ENCODE assay signal across 9 cellular contexts in genomic region chr12:101051901-101052550, GRCh38.
DNase-seq lines count a peak whose midpoint lies in the region; TF ChIP-seq lines count a peak whose summit lies in the region.
"Had no signal": no experiment of that assay in that cellular context is flagged by ENCODE, and none has a peak within 500 bp of the region (broad histone marks: within the 10 kb centered on the region; RNA-seq: fewer than 3 reads in every experiment).

No MANE protein-coding gene starts in this region.

- intact Hi-C loops in ovary (cut with DNase I) = no loop called here

- DNase-seq in DMS 273 (lab: John Stamatoyannopoulos, UW; ENCODE audit: unreplicated experiment) (peak; percentile 49), NCI-H2171 treated with DMSO at 0.1 percent for 48 hours (lab: John Stamatoyannopoulos, UW) (peak; percentile 85), dermis microvascular lymphatic vessel endothelial cell (ENCODE audit: low read depth in 2 of 2) (peak; percentile 95 to 96), ovary (peak; percentile 25 to 63 (median 49)), HUDEP-2 (lab: John Stamatoyannopoulos, UW; ENCODE audit: unreplicated experiment in 76 of 76) (no peak), NCI-H345 (lab: John Stamatoyannopoulos, UW) (no peak), NCI-H2107 (lab: John Stamatoyannopoulos, UW) (no peak)
- no peak for DNase-seq in stimulated activated CD4-positive, alpha-beta T cell treated with anti-CD3 and anti-CD28 coated beads, Interleukin-2, amount 100 ng/mL, for 24 hours
- DNase-seq: NCI-H1092 had no signal

- H3K27ac ChIP-seq in ovary = peak overlapping the region in 1 of 2 donors; percentile 46

- no peaks in the 10 kb centered on the region for H3K36me3 ChIP-seq in ovary

- no peaks in the 10 kb centered on the region for H3K9me3 ChIP-seq in ovary

- no peaks in the 10 kb centered on the region for H3K27me3 ChIP-seq in ovary

- TF ChIP-seq EP300 in ovary (IDR thresholded peaks at IDR 0.05) = no peak

- 2 to 11% (median 4%) methylated on average over 8 of the region's 8 CpGs for WGBS in ovary, 3 donors

- H3K4me3 ChIP-seq in ovary = no peak overlapping the region

- no peak for TF ChIP-seq CTCF in ovary (IDR thresholded peaks at IDR 0.05)

- TF ChIP-seq POLR2A in ovary (IDR thresholded peaks at IDR 0.05) = no peak

- H3K4me1 ChIP-seq in ovary (ENCODE audit: insufficient read depth) = peaks cover 9% of the 10 kb centered on the region

Comparison
In these comparisons a context has a peak if more than half of its experiments do, and no peak if none do; other contexts are left out.
1. DNase-seq: peak in DMS 273 (single experiment), NCI-H2171 treated with DMSO at 0.1 percent for 48 hours (single experiment), dermis microvascular lymphatic vessel endothelial cell (2 of 2) and ovary (5 of 5); none in HUDEP-2 (0 of 76), NCI-H345 (single experiment), NCI-H2107 (single experiment) and stimulated activated CD4-positive, alpha-beta T cell treated with anti-CD3 and anti-CD28 coated beads, Interleukin-2, amount 100 ng/mL, for 24 hours (0 of 2).